Comparison of ENCODE assay signal across 17 cellular contexts in the genomic region with DNA sequence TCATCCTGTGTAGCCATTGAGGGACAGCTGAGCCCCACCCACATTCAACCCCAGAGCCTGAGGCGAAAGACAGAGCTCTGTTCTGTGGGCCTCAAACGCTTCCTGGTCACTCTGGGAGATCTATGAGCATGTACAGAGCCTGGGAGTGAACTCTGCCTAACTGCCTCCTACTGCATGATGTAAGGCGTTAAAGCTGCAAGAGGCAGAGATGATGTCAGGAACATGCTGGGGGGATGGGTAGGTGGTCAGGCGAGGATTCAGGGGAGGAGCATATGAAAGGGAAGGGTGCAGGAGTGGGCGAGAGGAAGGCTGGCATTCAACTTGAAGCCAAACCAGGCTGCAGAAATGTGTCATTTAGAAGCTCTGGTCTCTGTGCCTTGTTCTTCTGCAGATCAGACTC.
"Had no signal": no experiment of that assay in that cellular context is flagged by ENCODE, and none has a peak within 500 bp of the region (broad histone marks: within the 10 kb centered on the region; RNA-seq: fewer than 3 reads in every experiment).

No MANE protein-coding gene starts in this region.

- DNase-seq: dermis blood vessel endothelial cell; esophagus squamous epithelium; glutamatergic neuron; left ventricle myocardium inferior; lower lobe of right lung; midbrain; occipital lobe; pancreas; stimulated activated CD4-positive, alpha-beta T cell treated with anti-CD3 and anti-CD28 coated beads, Interleukin-12 subunit alpha, Interleukin-12 subunit beta, amount 100 ng/mL, for 4 hours; stimulated activated naive CD4-positive, alpha-beta T cell; trophoblast cell had no signal

- FAIRE-seq: colon, pancreas had no signal

- ATAC-seq: gastroesophageal sphincter; lower lobe of right lung; natural killer cell treated with Interleukin-12 subunit alpha and Interleukin-12 subunit beta and Interleukin-15 and Interleukin-18, amount 100 ng/mL, for 72 hours; pancreas; sciatic nerve had no signal

- H3K4me3 ChIP-seq: esophagus squamous epithelium, gastroesophageal sphincter, left ventricle myocardium inferior, lower lobe of right lung, pancreas, prostate gland, skin epidermis had no signal

- H3K4me1 ChIP-seq: esophagus squamous epithelium, gastroesophageal sphincter, lower lobe of right lung, pancreas, prostate gland had no signal

- H3K9me3 ChIP-seq: esophagus squamous epithelium, gastroesophageal sphincter, left ventricle myocardium inferior, lower lobe of right lung, pancreas, prostate gland had no signal

- H3K27ac ChIP-seq: esophagus squamous epithelium, gastroesophageal sphincter, left ventricle myocardium inferior, lower lobe of right lung, pancreas, prostate gland, skin epidermis had no signal

- H3K36me3 ChIP-seq: esophagus squamous epithelium, gastroesophageal sphincter, left ventricle myocardium inferior, lower lobe of right lung, pancreas, prostate gland had no signal
